Comparison of ENCODE assay signal across 19 cellular contexts in genomic region chr14:104171029-104171697, GRCh38. TPM values are rescaled to one million over a fixed set of nuclear protein-coding genes. Genes with fewer than 3 reads are reported as not detected.
DNase-seq lines count a peak whose midpoint lies in the region; ATAC-seq, FAIRE-seq and TF ChIP-seq lines count a peak whose summit lies in the region.
"Had no signal": no experiment of that assay in that cellular context is flagged by ENCODE, and none has a peak within 500 bp of the region (broad histone marks: within the 10 kb centered on the region; RNA-seq: fewer than 3 reads in every experiment).

No MANE protein-coding gene starts in this region.

- H3K36me3 ChIP-seq in HEK293 (ENCODE audit: control insufficient read depth in 2 of 2, insufficient read depth in 1 of 2, low read length in 2 of 2) (peaks cover 0 to 40% of the 10 kb centered on the region in 2 experiments; a peak in 1 of 3 replicates), K562 (ENCODE audit: control insufficient read depth, insufficient read depth, low read length) (no peaks in the 10 kb centered on the region), iPS-20b (ENCODE audit: insufficient read depth, low read depth, low read length) (peaks cover 21% of the 10 kb centered on the region), neuronal stem cell (replicated peaks in 1 of 2; ENCODE audit: control insufficient read depth in 2 of 2, insufficient read depth in 2 of 2, low read length in 2 of 2) (peaks cover 6 to 18% of the 10 kb centered on the region in 2 donors)

- H2BK5ac ChIP-seq in neuronal stem cell (ENCODE audit: low read length) = no peak overlapping the region

- peaks cover 0 to 64% of the 10 kb centered on the region in 2 experiments; a peak in 4 of 5 replicates for H3K27me3 ChIP-seq in K562 (ENCODE audit: control insufficient read depth in 2 of 2, insufficient read depth in 2 of 2, low read length in 2 of 2)
- no peaks in the 10 kb centered on the region for H3K27me3 ChIP-seq in iPS-20b (ENCODE audit: insufficient read depth, low read length)
- no peaks in the 10 kb centered on the region for H3K27me3 ChIP-seq in neuronal stem cell (ENCODE audit: control insufficient read depth in 3 of 3, insufficient read depth in 3 of 3, low read depth in 1 of 3, low read length in 3 of 3)

- no peak overlapping the region for H4K91ac ChIP-seq in neuronal stem cell (ENCODE audit: low read depth, low read length, poor library complexity)

- BruUV-seq in K562 (replicated peaks; lab: Mats Ljungman, UMichigan) = no TSS peak

- CTCF ChIA-PET in HEK293 (lab: Yijun Ruan, JAX) = no interaction called here
- CTCF ChIA-PET in K562 (lab: Yijun Ruan, JAX; ENCODE audit: low intra/inter-chr PET ratio) = no interaction called here

- DNase-seq in K562 (ENCODE audit: extremely low read depth in 1 of 4, low spot score in 3 of 4) (peak in 2 of 4 experiments; percentile 19 to 20), neuronal stem cell (ENCODE audit: low spot score) (no peak), foreskin fibroblast (no peak)
- DNase-seq in activated T-cell treated with anti-CD3 and anti-CD28 coated beads, Interleukin-2, amount 50 U/mL, for 1 hour = no peak
- DNase-seq: activated CD4-positive, alpha-beta T cell treated with anti-CD3 and anti-CD28 coated beads for 36 hours; activated naive CD4-positive, alpha-beta T cell treated with anti-CD3 and anti-CD28 coated beads, Interleukin-2, amount 50 U/mL, for 16 hours; dermis blood vessel endothelial cell; NCI-H187 treated with DMSO at 0.1 percent for 48 hours; NCI-H524; OCI-M1; stimulated activated CD4-positive, alpha-beta T cell treated with anti-CD3 and anti-CD28 coated beads, Interleukin-1b, Interleukin-23, amount 100 ng/mL, for 48 hours; substantia nigra; T1000 had no signal

- no peak overlapping the region for H4K8ac ChIP-seq in neuronal stem cell (ENCODE audit: low read depth, low read length)

- peak overlapping the region; percentile 90 for H2AK5ac ChIP-seq in neuronal stem cell (ENCODE audit: low read depth, low read length)

- H2BK12ac ChIP-seq in neuronal stem cell (ENCODE audit: low read length) = no peak overlapping the region

- no peak for TF ChIP-seq RAD21 in K562 (CRISPR knock-in tag; conservative IDR thresholded peaks at IDR 0.05 in 1 of 2, IDR thresholded peaks at IDR 0.05 in 1 of 2)

- H3K4me1 ChIP-seq in HEK293 (ENCODE audit: control insufficient read depth, insufficient read depth, low read length) = no peaks in the 10 kb centered on the region
- H3K4me1 ChIP-seq in K562 (replicated peaks in 1 of 2; ENCODE audit: control insufficient read depth in 2 of 2, insufficient read depth in 2 of 2, low read length in 2 of 2) = peaks cover 0 to 19% of the 10 kb centered on the region in 2 experiments; a peak in 1 of 5 replicates
- H3K4me1 ChIP-seq in iPS-20b (ENCODE audit: insufficient read depth, low read length) = peaks cover 21% of the 10 kb centered on the region; the same call in 1 of the 2 replicates
- H3K4me1 ChIP-seq in neuronal stem cell (ENCODE audit: control insufficient read depth in 2 of 2, insufficient read depth in 1 of 2, low read depth in 1 of 2, low read length in 2 of 2) = peaks cover 19 to 21% of the 10 kb centered on the region in 2 donors

- H3K9ac ChIP-seq in K562 (ENCODE audit: insufficient read depth in 1 of 2, low read depth in 2 of 2, low read length in 2 of 2) (no peak overlapping the region), iPS-20b (ENCODE audit: low read depth, low read length) (peak overlapping the region; percentile 37; the same call in 1 of the 2 replicates), neuronal stem cell (ENCODE audit: low read depth, low read length, poor library complexity) (peak overlapping the region; percentile 30)

- ATAC-seq in K562 (peak; percentile 59), GM21786 (IDR thresholded peaks at IDR 0.05; ENCODE audit: unreplicated experiment) (no peak), GM21390 (IDR thresholded peaks at IDR 0.05; ENCODE audit: unreplicated experiment) (no peak)
- ATAC-seq: activated CD4-positive, alpha-beta T cell treated with anti-CD3 and anti-CD28 coated beads for 36 hours had no signal

- H3K79me2 ChIP-seq in K562 (ENCODE audit: control insufficient read depth, insufficient read depth, low read length) = no peaks in the 10 kb centered on the region

- peaks cover 7% of the 10 kb centered on the region for H3K79me1 ChIP-seq in neuronal stem cell (ENCODE audit: low read depth, low read length)

- no peak overlapping the region for H3K4ac ChIP-seq in neuronal stem cell (ENCODE audit: low read length)

- POLR2A ChIA-PET in HEK293 (lab: Yijun Ruan, JAX) (no interaction called here), K562 (lab: Yijun Ruan, JAX) (no interaction called here)

- no peak overlapping the region for H3K27ac ChIP-seq in HEK293 (ENCODE audit: extremely low read depth, low read depth, low read length)
- H3K27ac ChIP-seq in K562 (ENCODE audit: extremely low read depth, low read depth, low read length) = no peak overlapping the region
- H3K27ac ChIP-seq in iPS-20b (ENCODE audit: low read length) = peak overlapping the region; percentile 5
- no peak overlapping the region for H3K27ac ChIP-seq in neuronal stem cell (replicated peaks; ENCODE audit: low read length)

- TF ChIP-seq POLR2A in K562 (conservative IDR thresholded peaks at IDR 0.05) = no peak

- H2BK15ac ChIP-seq in neuronal stem cell (ENCODE audit: low read length) = peak overlapping the region; percentile 85

- no peaks in the 10 kb centered on the region for H3K9me1 ChIP-seq in K562 (ENCODE audit: control insufficient read depth, insufficient read depth, low read length)

- H3K4me3 ChIP-seq in HEK293 (ENCODE audit: low read depth, low read length) (no peak overlapping the region), K562 (no peak overlapping the region), iPS-20b (ENCODE audit: low read length) (peak overlapping the region; percentile 10; the same call in 1 of the 2 replicates), neuronal stem cell (ENCODE audit: low read length in 2 of 2) (no peak overlapping the region), foreskin fibroblast (ENCODE audit: low read depth in 1 of 2, low read length in 2 of 2) (no peak overlapping the region)

- H3K9me3 ChIP-seq in HEK293 (ENCODE audit: control insufficient read depth, insufficient read depth, low read depth, low read length) (no peaks in the 10 kb centered on the region), K562 (replicated peaks; ENCODE audit: control insufficient read depth, insufficient read depth, low read depth, low read length) (no peaks in the 10 kb centered on the region), iPS-20b (ENCODE audit: insufficient read depth, low read depth, low read length) (no peaks in the 10 kb centered on the region), neuronal stem cell (replicated peaks in 1 of 2; ENCODE audit: control insufficient read depth in 2 of 2, insufficient read depth in 1 of 2, low read depth in 1 of 2, low read length in 2 of 2) (no peaks in the 10 kb centered on the region)

- no peak for TF ChIP-seq EP300 in K562 (IDR thresholded peaks at IDR 0.05; ENCODE audit: low read length)

- intact Hi-C loops in K562 (cut with micrococcal nuclease) = no loop called here

- TF ChIP-seq CTCF in HEK293 (tag by site-specific recombination; IDR thresholded peaks at IDR 0.05) (no peak), K562 (IDR thresholded peaks at IDR 0.05 in 2 of 3, conservative IDR thresholded peaks at IDR 0.05 in 1 of 3; ENCODE audit: insufficient read depth in 2 of 3, low read depth in 1 of 3, low read length in 3 of 3) (no peak), foreskin fibroblast (IDR thresholded peaks at IDR 0.05; ENCODE audit: low read depth, low read length) (no peak)

- no peak overlapping the region for H2BK120ac ChIP-seq in neuronal stem cell (ENCODE audit: low read depth, low read length)

- H2AFZ ChIP-seq in K562 (ENCODE audit: low read depth, low read length) (no peak overlapping the region), neuronal stem cell (ENCODE audit: low read length) (no peak overlapping the region)

- in situ Hi-C loops in K562 (cut with MboI) = no loop called here

- 5% methylated on average over 18 of the region's 28 CpGs for WGBS in K562 (ENCODE audit: insufficient coverage, low coverage, missing lambda C conversion rate)
- no CpG with 5 or more reads among the region's 28 CpGs for WGBS in neuronal stem cell (ENCODE audit: extremely low coverage in 2 of 2, insufficient read length in 2 of 2, insufficient replicate concordance in 1 of 2), 2 donors

- H3K23ac ChIP-seq in neuronal stem cell (ENCODE audit: low read depth, low read length, poor library complexity) = peak overlapping the region; percentile 65

- peak overlapping the region; percentile 70 for H3K18ac ChIP-seq in neuronal stem cell (ENCODE audit: low read length)

- FAIRE-seq in K562 (lab: Jason Lieb, UNC) = no peak
- FAIRE-seq: H54 had no signal

- H3K14ac ChIP-seq in neuronal stem cell (ENCODE audit: low read length) = peak overlapping the region; percentile 82

- peaks cover 11% of the 10 kb centered on the region; the same call in 1 of the 2 replicates for H4K20me1 ChIP-seq in K562 (replicated peaks; ENCODE audit: control insufficient read depth, insufficient read depth, low read length)

- no peak overlapping the region for H3K4me2 ChIP-seq in K562 (ENCODE audit: insufficient read depth, low read length)
- no peak overlapping the region for H3K4me2 ChIP-seq in neuronal stem cell (ENCODE audit: insufficient read depth, low read length, poor library complexity, severe bottlenecking)

TF ChIP-seq in HEK293, 187 proteins besides CTCF, POLR2A, EP300 and RAD21 (continues in another document):
- no peak for TF ChIP-seq ZBTB7A (tag by site-specific recombination; IDR thresholded peaks at IDR 0.05; ENCODE audit: low read depth)

RNA-seq across cellular contexts. Expression of gene KIF26A, which starts 32.8 kb away (rescaled TPM):
- not detected in 2 replicates for total RNA-seq in K562 (2011; cell fraction: chromatin; rRNA removed; ENCODE audit: low replicate concordance)
- total RNA-seq in K562 (2011; cell fraction: nucleolus; rRNA removed) = not detected in 2 replicates
- not detected in 2 replicates for total RNA-seq in K562 (2011; cell fraction: nucleoplasm; rRNA removed)
- total RNA-seq in K562 (2014; rRNA removed) = not detected in 2 replicates
- total RNA-seq in K562 (2014; rRNA removed; fragmentation: Illumina TruSeq; extraction: Trizol) = not detected in 2 replicates
- not detected in 2 replicates for total RNA-seq in K562 (2015; rRNA removed; fragmentation: Illumina TruSeq; extraction: Trizol)
- total RNA-seq in K562 (2021) = 0.02 and 0.04 TPM in 2 replicates
- polyA plus RNA-seq in K562 (2011; rRNA removed) = not detected in 2 replicates
- 0.01 TPM in 1 of 2 replicates, not detected in the other for polyA plus RNA-seq in K562 (2011; cell fraction: cytosol; rRNA removed)
- not detected in 2 replicates for polyA plus RNA-seq in K562 (2011; cell fraction: nucleus; rRNA removed)
- not detected in 2 replicates for polyA plus RNA-seq in K562 (2012)
- not detected in 2 replicates for polyA plus RNA-seq in K562 (2014; fragmentation: Illumina TruSeq; extraction: Trizol)
- not detected for polyA plus RNA-seq in K562 (2014; fragmentation: Nextera tagmentation; extraction: Ambion mirVana)
- not detected in 2 replicates for polyA plus RNA-seq in K562 (2014; rRNA removed)
- not detected in 2 replicates for polyA minus RNA-seq in K562 (2011; rRNA and poly(A)+ RNA removed)
- polyA minus RNA-seq in K562 (2011; cell fraction: cytosol; rRNA and poly(A)+ RNA removed) = 0.19 and 0.27 TPM in 2 replicates
- under 0.01 TPM in 2 replicates for polyA minus RNA-seq in K562 (2011; cell fraction: nucleus; rRNA and poly(A)+ RNA removed)
- 14.6 TPM for polyA plus RNA-seq in neuronal stem cell (2013, experiment 1 of 2)
- polyA plus RNA-seq in neuronal stem cell (2013, experiment 2 of 2) = 14.0 TPM
- total RNA-seq: M059J had no signal

Comparison
In these comparisons a context has a peak if more than half of its experiments do, and no peak if none do; other contexts are left out.
1. H3K9ac ChIP-seq: peak in iPS-20b (single experiment) and neuronal stem cell (single experiment); none in K562 (0 of 2).
2. Of the 44 proteins assayed by ChIP-seq in both K562 and HEK293: peak only in K562: none; only in HEK293: KLF1; in both: none; in neither: 43.